1 cellular context compared by ENCODE assay signal in the genomic region with DNA sequence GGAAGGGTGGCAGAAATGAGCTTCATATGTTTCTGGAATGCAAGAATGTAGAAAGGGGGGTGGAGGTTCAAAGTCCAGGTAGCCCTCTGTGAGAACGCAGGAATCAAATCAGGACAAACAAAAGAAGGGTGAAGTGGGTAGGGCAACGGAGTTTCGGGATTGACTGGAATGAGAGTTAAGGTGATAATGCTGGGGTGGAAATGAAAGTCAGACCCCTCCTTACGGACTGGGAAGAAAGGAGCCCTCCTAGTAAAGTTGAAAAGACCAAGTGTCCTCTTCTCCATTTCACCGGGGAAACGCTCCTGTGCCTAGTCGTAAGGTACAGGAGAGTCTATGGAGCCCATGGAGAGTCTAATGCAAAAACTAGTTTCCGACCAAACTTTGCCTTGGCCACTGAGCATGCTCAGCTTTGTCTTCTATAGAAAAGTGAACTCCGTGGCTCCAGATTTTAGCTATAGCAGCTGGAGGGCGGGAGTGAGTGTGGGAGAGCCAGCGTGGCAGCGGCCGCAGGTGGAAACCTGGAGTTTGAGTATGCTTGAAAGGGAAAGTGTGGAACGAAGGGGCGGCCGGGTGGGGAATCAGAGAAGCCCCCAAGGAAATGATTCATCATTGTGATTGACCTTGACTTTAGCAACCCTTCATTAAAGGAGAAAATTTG.
TF ChIP-seq lines count a peak whose summit lies in the region.

No MANE protein-coding gene starts in this region.

TF ChIP-seq in HepG2, 621 proteins besides CTCF, POLR2A, EP300 and RAD21 (continued from another document and continues in another):
- TF ChIP-seq, protein P1, sequence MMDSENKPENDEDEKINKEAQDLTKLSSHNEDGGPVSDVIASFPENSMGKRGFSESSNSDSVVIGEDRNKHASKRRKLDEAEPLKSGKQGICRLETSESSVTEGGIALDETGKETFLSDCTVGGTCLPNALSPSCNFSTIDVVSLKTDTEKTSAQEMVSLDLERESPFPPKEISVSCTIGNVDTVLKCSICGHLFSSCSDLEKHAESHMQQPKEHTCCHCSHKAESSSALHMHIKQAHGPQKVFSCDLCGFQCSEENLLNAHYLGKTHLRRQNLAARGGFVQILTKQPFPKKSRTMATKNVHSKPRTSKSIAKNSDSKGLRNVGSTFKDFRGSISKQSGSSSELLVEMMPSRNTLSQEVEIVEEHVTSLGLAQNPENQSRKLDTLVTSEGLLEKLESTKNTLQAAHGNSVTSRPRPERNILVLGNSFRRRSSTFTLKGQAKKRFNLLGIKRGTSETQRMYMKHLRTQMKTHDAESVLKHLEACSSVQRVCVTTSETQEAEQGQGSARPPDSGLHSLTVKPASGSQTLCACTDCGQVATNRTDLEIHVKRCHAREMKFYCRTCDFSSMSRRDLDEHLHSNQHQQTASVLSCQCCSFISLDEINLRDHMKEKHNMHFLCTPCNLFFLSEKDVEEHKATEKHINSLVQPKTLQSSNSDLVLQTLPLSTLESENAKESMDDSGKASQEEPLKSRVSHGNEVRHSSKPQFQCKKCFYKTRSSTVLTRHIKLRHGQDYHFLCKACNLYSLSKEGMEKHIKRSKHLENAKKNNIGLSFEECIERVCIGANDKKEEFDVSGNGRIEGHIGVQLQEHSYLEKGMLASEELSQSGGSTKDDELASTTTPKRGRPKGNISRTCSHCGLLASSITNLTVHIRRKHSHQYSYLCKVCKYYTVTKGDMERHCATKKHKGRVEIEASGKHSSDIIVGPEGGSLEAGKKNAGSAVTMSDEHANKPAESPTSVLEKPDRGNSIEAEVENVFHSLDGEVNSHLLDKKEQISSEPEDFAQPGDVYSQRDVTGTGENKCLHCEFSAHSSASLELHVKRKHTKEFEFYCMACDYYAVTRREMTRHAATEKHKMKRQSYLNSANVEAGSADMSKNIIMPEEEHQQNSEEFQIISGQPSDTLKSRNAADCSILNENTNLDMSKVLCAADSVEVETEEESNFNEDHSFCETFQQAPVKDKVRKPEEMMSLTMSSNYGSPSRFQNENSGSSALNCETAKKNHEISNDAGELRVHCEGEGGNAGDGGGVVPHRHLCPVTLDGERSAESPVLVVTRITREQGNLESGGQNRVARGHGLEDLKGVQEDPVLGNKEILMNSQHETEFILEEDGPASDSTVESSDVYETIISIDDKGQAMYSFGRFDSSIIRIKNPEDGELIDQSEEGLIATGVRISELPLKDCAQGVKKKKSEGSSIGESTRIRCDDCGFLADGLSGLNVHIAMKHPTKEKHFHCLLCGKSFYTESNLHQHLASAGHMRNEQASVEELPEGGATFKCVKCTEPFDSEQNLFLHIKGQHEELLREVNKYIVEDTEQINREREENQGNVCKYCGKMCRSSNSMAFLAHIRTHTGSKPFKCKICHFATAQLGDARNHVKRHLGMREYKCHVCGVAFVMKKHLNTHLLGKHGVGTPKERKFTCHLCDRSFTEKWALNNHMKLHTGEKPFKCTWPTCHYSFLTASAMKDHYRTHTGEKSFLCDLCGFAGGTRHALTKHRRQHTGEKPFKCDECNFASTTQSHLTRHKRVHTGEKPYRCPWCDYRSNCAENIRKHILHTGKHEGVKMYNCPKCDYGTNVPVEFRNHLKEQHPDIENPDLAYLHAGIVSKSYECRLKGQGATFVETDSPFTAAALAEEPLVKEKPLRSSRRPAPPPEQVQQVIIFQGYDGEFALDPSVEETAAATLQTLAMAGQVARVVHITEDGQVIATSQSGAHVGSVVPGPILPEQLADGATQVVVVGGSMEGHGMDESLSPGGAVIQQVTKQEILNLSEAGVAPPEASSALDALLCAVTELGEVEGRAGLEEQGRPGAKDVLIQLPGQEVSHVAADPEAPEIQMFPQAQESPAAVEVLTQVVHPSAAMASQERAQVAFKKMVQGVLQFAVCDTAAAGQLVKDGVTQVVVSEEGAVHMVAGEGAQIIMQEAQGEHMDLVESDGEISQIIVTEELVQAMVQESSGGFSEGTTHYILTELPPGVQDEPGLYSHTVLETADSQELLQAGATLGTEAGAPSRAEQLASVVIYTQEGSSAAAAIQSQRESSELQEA (CRISPR knock-in tag; IDR thresholded peaks at IDR 0.05; ENCODE audit: not compliant biosample characterization): no peak
- no peak for TF ChIP-seq JUN (CRISPR knock-in tag; IDR thresholded peaks at IDR 0.05)
- TF ChIP-seq FIP1L1 (IDR thresholded peaks at IDR 0.05; ENCODE audit: borderline replicate concordance, insufficient read depth, low read depth, low read length): no peak
- TF ChIP-seq ZNF678 (CRISPR knock-in tag; IDR thresholded peaks at IDR 0.05): no peak
- no peak for TF ChIP-seq KLF12 (CRISPR knock-in tag; IDR thresholded peaks at IDR 0.05; ENCODE audit: borderline replicate concordance)
- no peak for TF ChIP-seq ZNF136 (CRISPR knock-in tag; IDR thresholded peaks at IDR 0.05; ENCODE audit: low read depth)
- TF ChIP-seq ZNF468 (CRISPR knock-in tag; IDR thresholded peaks at IDR 0.05): no peak
- no peak; the same call in 1 of the 2 replicates for TF ChIP-seq SMC3 (IDR thresholded peaks at IDR 0.05; ENCODE audit: low read length)
- no peak for TF ChIP-seq ZNF205 (CRISPR knock-in tag; IDR thresholded peaks at IDR 0.05)
- TF ChIP-seq NR2C2 (CRISPR knock-in tag; IDR thresholded peaks at IDR 0.05; ENCODE audit: borderline replicate concordance): no peak
- no peak for TF ChIP-seq ZZZ3 (CRISPR knock-in tag; IDR thresholded peaks at IDR 0.05; ENCODE audit: borderline replicate concordance)
- TF ChIP-seq ZNF775 (CRISPR knock-in tag; IDR thresholded peaks at IDR 0.05; ENCODE audit: borderline replicate concordance): peak; percentile 88; the same call in 1 of the 2 replicates
- TF ChIP-seq PCBP1 (IDR thresholded peaks at IDR 0.05; ENCODE audit: borderline replicate concordance, low read depth, low read length): no peak
- no peak for TF ChIP-seq ZNF441 (CRISPR knock-in tag; IDR thresholded peaks at IDR 0.05; ENCODE audit: borderline replicate concordance)
- TF ChIP-seq NFIB (CRISPR knock-in tag; IDR thresholded peaks at IDR 0.05; ENCODE audit: borderline replicate concordance): no peak
- no peak for TF ChIP-seq SKIL (CRISPR knock-in tag; IDR thresholded peaks at IDR 0.05; ENCODE audit: borderline replicate concordance)
- TF ChIP-seq ZNF781 (CRISPR knock-in tag; IDR thresholded peaks at IDR 0.05; ENCODE audit: borderline replicate concordance, not compliant biosample characterization): no peak
- no peak for TF ChIP-seq SATB2 (CRISPR knock-in tag; IDR thresholded peaks at IDR 0.05)
- TF ChIP-seq NPAS2 (CRISPR knock-in tag; IDR thresholded peaks at IDR 0.05; ENCODE audit: borderline replicate concordance): no peak
- TF ChIP-seq, protein P2, sequence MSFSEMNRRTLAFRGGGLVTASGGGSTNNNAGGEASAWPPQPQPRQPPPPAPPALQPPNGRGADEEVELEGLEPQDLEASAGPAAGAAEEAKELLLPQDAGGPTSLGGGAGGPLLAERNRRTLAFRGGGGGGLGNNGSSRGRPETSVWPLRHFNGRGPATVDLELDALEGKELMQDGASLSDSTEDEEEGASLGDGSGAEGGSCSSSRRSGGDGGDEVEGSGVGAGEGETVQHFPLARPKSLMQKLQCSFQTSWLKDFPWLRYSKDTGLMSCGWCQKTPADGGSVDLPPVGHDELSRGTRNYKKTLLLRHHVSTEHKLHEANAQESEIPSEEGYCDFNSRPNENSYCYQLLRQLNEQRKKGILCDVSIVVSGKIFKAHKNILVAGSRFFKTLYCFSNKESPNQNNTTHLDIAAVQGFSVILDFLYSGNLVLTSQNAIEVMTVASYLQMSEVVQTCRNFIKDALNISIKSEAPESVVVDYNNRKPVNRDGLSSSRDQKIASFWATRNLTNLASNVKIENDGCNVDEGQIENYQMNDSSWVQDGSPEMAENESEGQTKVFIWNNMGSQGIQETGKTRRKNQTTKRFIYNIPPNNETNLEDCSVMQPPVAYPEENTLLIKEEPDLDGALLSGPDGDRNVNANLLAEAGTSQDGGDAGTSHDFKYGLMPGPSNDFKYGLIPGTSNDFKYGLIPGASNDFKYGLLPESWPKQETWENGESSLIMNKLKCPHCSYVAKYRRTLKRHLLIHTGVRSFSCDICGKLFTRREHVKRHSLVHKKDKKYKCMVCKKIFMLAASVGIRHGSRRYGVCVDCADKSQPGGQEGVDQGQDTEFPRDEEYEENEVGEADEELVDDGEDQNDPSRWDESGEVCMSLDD (CRISPR knock-in tag; IDR thresholded peaks at IDR 0.05; ENCODE audit: borderline replicate concordance): no peak
- TF ChIP-seq TRIM24 (CRISPR knock-in tag; IDR thresholded peaks at IDR 0.05): no peak
- no peak for TF ChIP-seq ZNF850 (CRISPR knock-in tag; conservative IDR thresholded peaks at IDR 0.05)
- peak; percentile 74 for TF ChIP-seq IRF2 (CRISPR knock-in tag; IDR thresholded peaks at IDR 0.05)
- no peak for TF ChIP-seq SRSF1 (optimal IDR thresholded peaks at IDR 0.05; ENCODE audit: low read depth, low read length)
- no peak for TF ChIP-seq ARNT2 (CRISPR knock-in tag; IDR thresholded peaks at IDR 0.05; ENCODE audit: low read depth)
- 0 out of 2 replicates have a peak, but pooled peaks have one; percentile 32 for TF ChIP-seq NFKB2 (CRISPR knock-in tag; IDR thresholded peaks at IDR 0.05; ENCODE audit: borderline replicate concordance)
- TF ChIP-seq ZNF710 (CRISPR knock-in tag; IDR thresholded peaks at IDR 0.05; ENCODE audit: borderline replicate concordance): peak; percentile 57; the same call in 1 of the 2 replicates
- no peak for TF ChIP-seq DRAP1 (CRISPR knock-in tag; IDR thresholded peaks at IDR 0.05)
- TF ChIP-seq ZBTB43 (CRISPR knock-in tag; conservative IDR thresholded peaks at IDR 0.05): 0 out of 2 replicates have a peak, but pooled peaks have one; percentile 43
- TF ChIP-seq SOX13 (IDR thresholded peaks at IDR 0.05): 0 out of 2 replicates have a peak, but pooled peaks have one; percentile 37
- TF ChIP-seq SOX13 (CRISPR knock-in tag; conservative IDR thresholded peaks at IDR 0.05 in 1 of 2, IDR thresholded peaks at IDR 0.05 in 1 of 2): peak in 1 of 2 experiments; percentile 84; a peak in 2 of 4 replicates
- peak; percentile 66 for TF ChIP-seq MAX (IDR thresholded peaks at IDR 0.05)
- TF ChIP-seq, protein P3, sequence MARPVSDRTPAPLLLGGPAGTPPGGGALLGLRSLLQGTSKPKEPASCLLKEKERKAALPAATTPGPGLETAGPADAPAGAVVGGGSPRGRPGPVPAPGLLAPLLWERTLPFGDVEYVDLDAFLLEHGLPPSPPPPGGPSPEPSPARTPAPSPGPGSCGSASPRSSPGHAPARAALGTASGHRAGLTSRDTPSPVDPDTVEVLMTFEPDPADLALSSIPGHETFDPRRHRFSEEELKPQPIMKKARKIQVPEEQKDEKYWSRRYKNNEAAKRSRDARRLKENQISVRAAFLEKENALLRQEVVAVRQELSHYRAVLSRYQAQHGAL (CRISPR knock-in tag; IDR thresholded peaks at IDR 0.05; ENCODE audit: not compliant biosample characterization): no peak
- 0 out of 2 replicates have a peak, but pooled peaks have one; percentile 21 for TF ChIP-seq ZFP90 (CRISPR knock-in tag; IDR thresholded peaks at IDR 0.05; ENCODE audit: borderline replicate concordance)
- TF ChIP-seq ZNF460 (CRISPR knock-in tag; IDR thresholded peaks at IDR 0.05; ENCODE audit: borderline replicate concordance): no peak
- TF ChIP-seq MXD3 (CRISPR knock-in tag; IDR thresholded peaks at IDR 0.05): no peak; the same call in 1 of the 2 replicates
- TF ChIP-seq SALL1 (CRISPR knock-in tag; IDR thresholded peaks at IDR 0.05): peak; percentile 62; the same call in 1 of the 2 replicates
- TF ChIP-seq ELF3 (CRISPR knock-in tag; IDR thresholded peaks at IDR 0.05): peak; percentile 63
- no peak for TF ChIP-seq ZNF367 (CRISPR knock-in tag; IDR thresholded peaks at IDR 0.05; ENCODE audit: borderline replicate concordance)
- no peak for TF ChIP-seq REL (CRISPR knock-in tag; conservative IDR thresholded peaks at IDR 0.05)
- TF ChIP-seq NR1H2 (CRISPR knock-in tag; IDR thresholded peaks at IDR 0.05; ENCODE audit: borderline replicate concordance, low read depth): no peak
- peak; percentile 98 for TF ChIP-seq GFI1 (CRISPR knock-in tag; IDR thresholded peaks at IDR 0.05; ENCODE audit: borderline replicate concordance)
